ENCODE assay signal across 8 cellular contexts in the genomic region with DNA sequence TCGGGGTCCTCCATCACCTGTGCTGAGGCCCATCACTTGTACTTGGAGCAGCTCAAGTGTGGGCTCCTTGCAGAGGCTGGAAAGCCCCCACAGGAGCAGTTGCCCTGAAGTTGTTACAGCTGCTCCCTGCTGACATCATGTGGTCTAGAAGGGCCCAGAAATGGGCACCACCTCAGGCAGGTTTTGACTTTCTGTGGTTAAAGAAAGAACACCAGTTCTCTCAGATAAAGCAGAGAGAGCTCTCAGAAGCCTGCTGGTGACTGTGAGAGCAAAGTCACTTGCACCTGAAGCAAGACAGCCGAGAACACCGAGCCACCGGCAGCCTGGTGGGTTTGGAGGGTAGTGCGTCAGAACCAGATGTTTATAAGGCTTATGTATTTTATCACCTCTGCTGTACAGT.
DNase-seq lines count a peak whose midpoint lies in the region; ATAC-seq and TF ChIP-seq lines count a peak whose summit lies in the region.

No MANE protein-coding gene starts in this region.

- no peak for TF ChIP-seq EP300 in tibial nerve (IDR thresholded peaks at IDR 0.05)

- H3K4me1 ChIP-seq in tibial nerve = peaks cover 0 to 56% (median 17%) of the 10 kb centered on the region in 4 donors

- H3K27me3 ChIP-seq in kidney epithelial cell (ENCODE audit: control insufficient read depth, insufficient read depth, low read length) (no peaks in the 10 kb centered on the region), tibial nerve (no peaks in the 10 kb centered on the region)

- DNase-seq in activated CD4-positive, alpha-beta T cell treated with anti-CD3 and anti-CD28 coated beads, Interleukin-2, amount 10 ng/mL, durations not matched to agents 7 days and 5 days = peak; percentile 86
- DNase-seq in kidney epithelial cell (ENCODE audit: low read depth) = no peak
- no peak for DNase-seq in tibial nerve (ENCODE audit: low spot score in 2 of 2)
- no peak for DNase-seq in WTC11 (ENCODE audit: low spot score)
- DNase-seq in NCI-H510A (lab: John Stamatoyannopoulos, UW) = no peak
- no peak for DNase-seq in T1000 (lab: John Stamatoyannopoulos, UW)

- POLR2A ChIA-PET in activated CD4-positive, alpha-beta T cell treated with anti-CD3 and anti-CD28 coated beads, Interleukin-2, amount 10 ng/mL, durations not matched to agents 7 days and 5 days (lab: Charles Lee) = interaction anchor here (0.7 kb wide), 1 partner anchor 47 kb away, joined by 5 read pairs; no protein-coding TSS in a partner anchor
- POLR2A ChIA-PET in WTC11 (lab: Charles Lee) = no interaction called here

- CTCF ChIA-PET in activated CD4-positive, alpha-beta T cell treated with anti-CD3 and anti-CD28 coated beads, Interleukin-2, amount 10 ng/mL, durations not matched to agents 7 days and 5 days (lab: Charles Lee) = interaction anchor here (0.9 to 3.2 kb wide), 5 partner anchors 11 to 100 kb away, joined by 3 to 18 read pairs (median 5); no protein-coding TSS in a partner anchor
- CTCF ChIA-PET in WTC11 (lab: Charles Lee) = interaction anchor here (1.3 to 4.6 kb wide), 5 partner anchors 19 to 103 kb away, joined by 4 to 41 read pairs (median 13); partner anchors contain the start of gene MVB12B

- peak overlapping the region; percentile 78 for H3K27ac Mint-ChIP-seq in activated CD4-positive, alpha-beta T cell treated with anti-CD3 and anti-CD28 coated beads, Interleukin-2, amount 10 ng/mL, durations not matched to agents 7 days and 5 days
- H3K27ac Mint-ChIP-seq in WTC11 = no peak overlapping the region

- H3K9me3 Mint-ChIP-seq in activated CD4-positive, alpha-beta T cell treated with anti-CD3 and anti-CD28 coated beads, Interleukin-2, amount 10 ng/mL, durations not matched to agents 7 days and 5 days = no peaks in the 10 kb centered on the region
- H3K9me3 Mint-ChIP-seq in WTC11 = no peaks in the 10 kb centered on the region

- H3K27me3 Mint-ChIP-seq in activated CD4-positive, alpha-beta T cell treated with anti-CD3 and anti-CD28 coated beads, Interleukin-2, amount 10 ng/mL, durations not matched to agents 7 days and 5 days = peaks cover 4% of the 10 kb centered on the region
- H3K27me3 Mint-ChIP-seq in WTC11 (ENCODE audit: low read depth) = no peaks in the 10 kb centered on the region

- TF ChIP-seq POLR2A in tibial nerve (IDR thresholded peaks at IDR 0.05) = no peak

- H3K27ac ChIP-seq in tibial nerve = peak overlapping the region in 2 of 4 donors; percentile 15 to 78

- no peak overlapping the region for H3K4me3 ChIP-seq in kidney epithelial cell (ENCODE audit: low read depth, low read length)
- H3K4me3 ChIP-seq in tibial nerve = no peak overlapping the region

- peaks cover 9% of the 10 kb centered on the region for H3K36me3 Mint-ChIP-seq in activated CD4-positive, alpha-beta T cell treated with anti-CD3 and anti-CD28 coated beads, Interleukin-2, amount 10 ng/mL, durations not matched to agents 7 days and 5 days (ENCODE audit: low read depth)
- no peaks in the 10 kb centered on the region for H3K36me3 Mint-ChIP-seq in WTC11

- H3K36me3 ChIP-seq in kidney epithelial cell (ENCODE audit: control insufficient read depth, insufficient read depth, low read length) = no peaks in the 10 kb centered on the region
- H3K36me3 ChIP-seq in tibial nerve = peaks cover 0 to 86% (median 0%) of the 10 kb centered on the region in 3 donors

- peaks cover 78% of the 10 kb centered on the region for H3K4me1 Mint-ChIP-seq in activated CD4-positive, alpha-beta T cell treated with anti-CD3 and anti-CD28 coated beads, Interleukin-2, amount 10 ng/mL, durations not matched to agents 7 days and 5 days
- peaks cover 19% of the 10 kb centered on the region for H3K4me1 Mint-ChIP-seq in WTC11

- no peaks in the 10 kb centered on the region for H3K9me3 ChIP-seq in tibial nerve

- ATAC-seq in GM19324 (IDR thresholded peaks at IDR 0.05; ENCODE audit: low FRiP score, unreplicated experiment) (peak; percentile 60), HG03159 (IDR thresholded peaks at IDR 0.05; ENCODE audit: unreplicated experiment) (peak; percentile 85), WTC11 (no peak)

- 90% methylated on average over 5 of the region's 5 CpGs for WGBS in tibial nerve, 2 donors

- peak; percentile 1 for TF ChIP-seq CTCF in kidney epithelial cell (IDR thresholded peaks at IDR 0.05; ENCODE audit: insufficient read depth, low read length, poor library complexity, severe bottlenecking)
- peak in 3 of 5 experiments; percentile 14 to 26 (median 22) for TF ChIP-seq CTCF in tibial nerve (IDR thresholded peaks at IDR 0.05)
- TF ChIP-seq CTCF in WTC11 (IDR thresholded peaks at IDR 0.05) = no peak

- H3K4me3 Mint-ChIP-seq in activated CD4-positive, alpha-beta T cell treated with anti-CD3 and anti-CD28 coated beads, Interleukin-2, amount 10 ng/mL, durations not matched to agents 7 days and 5 days = peak overlapping the region; percentile 26
- no peak overlapping the region for H3K4me3 Mint-ChIP-seq in WTC11

TF ChIP-seq in WTC11, 78 proteins besides CTCF, POLR2A, EP300 and RAD21:
- TF ChIP-seq ZNF671 (CRISPR knock-in tag; IDR thresholded peaks at IDR 0.05) (no peak), SOX15 (CRISPR knock-in tag; IDR thresholded peaks at IDR 0.05) (no peak)
